In the genomic region with DNA sequence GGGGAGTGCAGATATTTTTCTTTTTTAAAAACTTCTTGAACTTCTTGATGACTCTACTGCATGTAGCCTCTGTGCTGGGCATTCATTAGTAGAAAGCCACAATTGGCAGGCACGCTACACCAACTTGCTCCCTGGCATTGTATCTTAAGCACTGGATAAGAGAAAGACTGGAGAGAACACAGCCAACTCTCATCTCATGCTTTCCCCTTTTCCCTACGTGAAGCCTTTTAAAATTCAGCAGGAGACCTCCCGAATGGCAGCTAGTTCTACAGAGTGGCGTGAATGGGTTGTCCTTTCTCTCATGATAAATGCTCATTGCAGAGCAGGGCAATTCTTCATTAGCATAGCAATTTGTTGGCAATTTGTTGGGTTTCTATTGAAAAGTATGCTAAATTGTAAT, we compare ENCODE assay signal across 16 cellular contexts.
"Had no signal": no experiment of that assay in that cellular context is flagged by ENCODE, and none has a peak within 500 bp of the region (broad histone marks: within the 10 kb centered on the region; RNA-seq: fewer than 3 reads in every experiment).

No MANE protein-coding gene starts in this region.

- H3K4me1 ChIP-seq: prostate gland had no signal

- H3K4me3 ChIP-seq: dorsolateral prefrontal cortex, prostate gland, sigmoid colon had no signal

- FAIRE-seq: frontal cortex, keratinocyte, TTC549 had no signal

- H3K27ac Mint-ChIP-seq: activated naive CD4-positive, alpha-beta T cell treated with anti-CD3 and anti-CD28 coated beads, Interleukin-2, amount 50 U/mL, for 72 hours; mesothelial cell of epicardium; stimulated activated naive B cell treated with anti-CD40 and anti-IgM and Interleukin-4, amounts not matched to agents 10 μg/mL and 1 μg/mL and 100 μg/mL, for 72 hours; type B pancreatic cell had no signal

- H3K4me3 Mint-ChIP-seq: mesothelial cell of epicardium; naive B cell; stimulated activated naive B cell treated with anti-CD40 and anti-IgM and Interleukin-4, amounts not matched to agents 10 μg/mL and 1 μg/mL and 100 μg/mL, for 72 hours; type B pancreatic cell had no signal

- H3K9me3 ChIP-seq: prostate gland, sigmoid colon had no signal

- ATAC-seq: activated naive CD4-positive, alpha-beta T cell treated with anti-CD3 and anti-CD28 coated beads, Interleukin-2, amount 50 U/mL, for 72 hours; stimulated activated naive B cell treated with anti-CD40 and anti-IgM and Interleukin-4, amounts not matched to agents 10 μg/mL and 1 μg/mL and 100 μg/mL, for 72 hours had no signal

- DNase-seq: activated effector memory CD4-positive, alpha-beta T cell treated with anti-CD3 and anti-CD28 coated beads, Interleukin-2, amount 50 U/mL, for 16 hours; activated T-cell treated with anti-CD3 and anti-CD28 coated beads, Interleukin-2, amount 50 U/mL, for 1 hour; amniotic stem cell; naive B cell; sigmoid colon; stimulated activated CD4-positive, alpha-beta T cell treated with anti-CD3 and anti-CD28 coated beads, Interleukin-2, amount 100 ng/mL, for 24 hours; stimulated activated naive B cell treated with anti-CD40 and anti-IgM and Interleukin-4, amounts not matched to agents 10 μg/mL and 1 μg/mL and 100 μg/mL, for 72 hours; T-helper 2 cell had no signal

- H3K36me3 ChIP-seq: prostate gland had no signal

- H3K9me3 Mint-ChIP-seq: activated naive CD4-positive, alpha-beta T cell treated with anti-CD3 and anti-CD28 coated beads, Interleukin-2, amount 50 U/mL, for 72 hours; naive B cell; stimulated activated naive B cell treated with anti-CD40 and anti-IgM and Interleukin-4, amounts not matched to agents 10 μg/mL and 1 μg/mL and 100 μg/mL, for 72 hours; type B pancreatic cell had no signal

- H3K27me3 Mint-ChIP-seq: naive B cell; stimulated activated naive B cell treated with anti-CD40 and anti-IgM and Interleukin-4, amounts not matched to agents 10 μg/mL and 1 μg/mL and 100 μg/mL, for 72 hours; type B pancreatic cell had no signal

- H3K27ac ChIP-seq: prostate gland, sigmoid colon had no signal

- H3K27me3 ChIP-seq: dorsolateral prefrontal cortex, sigmoid colon had no signal
